1 cellular context compared by ENCODE assay signal in the genomic region with DNA sequence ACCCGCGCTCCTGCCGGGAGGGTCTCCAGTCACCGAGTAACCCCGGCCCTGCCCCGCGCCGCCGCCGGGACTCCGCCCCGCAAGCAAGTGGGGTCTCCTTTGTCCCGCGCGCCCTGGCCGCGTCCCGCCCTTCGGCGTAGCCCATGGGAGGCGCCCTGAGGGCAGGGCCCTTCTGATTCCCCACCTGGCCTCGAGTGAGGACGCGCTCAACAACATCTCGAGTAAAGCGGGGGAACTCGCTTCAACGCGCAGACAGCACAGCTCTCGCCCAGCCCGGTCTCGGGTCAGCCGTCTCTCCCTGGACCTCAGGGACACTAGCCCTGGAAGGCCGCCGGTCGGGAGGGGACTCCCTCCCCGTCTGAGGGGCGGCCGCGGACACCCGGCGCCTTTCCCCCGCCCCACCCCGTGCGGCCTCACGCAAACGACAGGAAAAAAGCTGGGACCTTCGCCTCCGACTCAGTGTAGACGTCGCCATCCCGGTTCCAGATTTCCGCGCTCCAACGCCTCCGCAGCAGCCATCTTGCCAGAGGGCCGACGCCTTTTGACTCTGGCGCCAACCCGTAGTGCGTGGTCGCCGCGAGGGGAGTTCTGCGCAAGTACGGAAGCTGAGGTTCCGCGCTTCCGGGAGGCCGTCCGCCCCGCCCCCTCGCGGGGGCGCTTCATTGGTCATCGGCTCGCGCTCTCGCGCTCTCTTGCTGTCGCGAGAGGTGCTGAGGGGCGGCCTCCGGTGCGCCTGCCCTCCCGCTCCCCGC.
TF ChIP-seq lines count a peak whose summit lies in the region.

No MANE protein-coding gene starts in this region.

TF ChIP-seq in HCT116, 20 proteins besides CTCF, POLR2A, EP300 and RAD21 (continued from another document):
- TF ChIP-seq, protein P1, sequence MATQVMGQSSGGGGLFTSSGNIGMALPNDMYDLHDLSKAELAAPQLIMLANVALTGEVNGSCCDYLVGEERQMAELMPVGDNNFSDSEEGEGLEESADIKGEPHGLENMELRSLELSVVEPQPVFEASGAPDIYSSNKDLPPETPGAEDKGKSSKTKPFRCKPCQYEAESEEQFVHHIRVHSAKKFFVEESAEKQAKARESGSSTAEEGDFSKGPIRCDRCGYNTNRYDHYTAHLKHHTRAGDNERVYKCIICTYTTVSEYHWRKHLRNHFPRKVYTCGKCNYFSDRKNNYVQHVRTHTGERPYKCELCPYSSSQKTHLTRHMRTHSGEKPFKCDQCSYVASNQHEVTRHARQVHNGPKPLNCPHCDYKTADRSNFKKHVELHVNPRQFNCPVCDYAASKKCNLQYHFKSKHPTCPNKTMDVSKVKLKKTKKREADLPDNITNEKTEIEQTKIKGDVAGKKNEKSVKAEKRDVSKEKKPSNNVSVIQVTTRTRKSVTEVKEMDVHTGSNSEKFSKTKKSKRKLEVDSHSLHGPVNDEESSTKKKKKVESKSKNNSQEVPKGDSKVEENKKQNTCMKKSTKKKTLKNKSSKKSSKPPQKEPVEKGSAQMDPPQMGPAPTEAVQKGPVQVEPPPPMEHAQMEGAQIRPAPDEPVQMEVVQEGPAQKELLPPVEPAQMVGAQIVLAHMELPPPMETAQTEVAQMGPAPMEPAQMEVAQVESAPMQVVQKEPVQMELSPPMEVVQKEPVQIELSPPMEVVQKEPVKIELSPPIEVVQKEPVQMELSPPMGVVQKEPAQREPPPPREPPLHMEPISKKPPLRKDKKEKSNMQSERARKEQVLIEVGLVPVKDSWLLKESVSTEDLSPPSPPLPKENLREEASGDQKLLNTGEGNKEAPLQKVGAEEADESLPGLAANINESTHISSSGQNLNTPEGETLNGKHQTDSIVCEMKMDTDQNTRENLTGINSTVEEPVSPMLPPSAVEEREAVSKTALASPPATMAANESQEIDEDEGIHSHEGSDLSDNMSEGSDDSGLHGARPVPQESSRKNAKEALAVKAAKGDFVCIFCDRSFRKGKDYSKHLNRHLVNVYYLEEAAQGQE (IDR thresholded peaks at IDR 0.05; ENCODE audit: low read depth), result no peak
- TF ChIP-seq YY1 (IDR thresholded peaks at IDR 0.05; ENCODE audit: extremely low read depth, insufficient replicate concordance, low read depth, low read length) (peak; percentile 96), SIN3A (IDR thresholded peaks at IDR 0.05; ENCODE audit: low read depth) (peak; percentile 85), SP1 (IDR thresholded peaks at IDR 0.05; ENCODE audit: low read depth) (peak; percentile 78), TCF7L2 (IDR thresholded peaks at IDR 0.05; ENCODE audit: borderline replicate concordance, extremely low read depth, insufficient read depth, insufficient read length) (no peak), JUND (IDR thresholded peaks at IDR 0.05) (no peak)
- TF ChIP-seq, protein P2, sequence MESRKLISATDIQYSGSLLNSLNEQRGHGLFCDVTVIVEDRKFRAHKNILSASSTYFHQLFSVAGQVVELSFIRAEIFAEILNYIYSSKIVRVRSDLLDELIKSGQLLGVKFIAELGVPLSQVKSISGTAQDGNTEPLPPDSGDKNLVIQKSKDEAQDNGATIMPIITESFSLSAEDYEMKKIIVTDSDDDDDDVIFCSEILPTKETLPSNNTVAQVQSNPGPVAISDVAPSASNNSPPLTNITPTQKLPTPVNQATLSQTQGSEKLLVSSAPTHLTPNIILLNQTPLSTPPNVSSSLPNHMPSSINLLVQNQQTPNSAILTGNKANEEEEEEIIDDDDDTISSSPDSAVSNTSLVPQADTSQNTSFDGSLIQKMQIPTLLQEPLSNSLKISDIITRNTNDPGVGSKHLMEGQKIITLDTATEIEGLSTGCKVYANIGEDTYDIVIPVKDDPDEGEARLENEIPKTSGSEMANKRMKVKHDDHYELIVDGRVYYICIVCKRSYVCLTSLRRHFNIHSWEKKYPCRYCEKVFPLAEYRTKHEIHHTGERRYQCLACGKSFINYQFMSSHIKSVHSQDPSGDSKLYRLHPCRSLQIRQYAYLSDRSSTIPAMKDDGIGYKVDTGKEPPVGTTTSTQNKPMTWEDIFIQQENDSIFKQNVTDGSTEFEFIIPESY (IDR thresholded peaks at IDR 0.05; ENCODE audit: extremely low read depth, insufficient replicate concordance, low read length), result peak; percentile 96
- TF ChIP-seq, protein P3, sequence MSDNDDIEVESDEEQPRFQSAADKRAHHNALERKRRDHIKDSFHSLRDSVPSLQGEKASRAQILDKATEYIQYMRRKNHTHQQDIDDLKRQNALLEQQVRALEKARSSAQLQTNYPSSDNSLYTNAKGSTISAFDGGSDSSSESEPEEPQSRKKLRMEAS (IDR thresholded peaks at IDR 0.05), result peak; percentile 98
